1 cellular context compared by ENCODE assay signal in genomic region chr16:22436823-22437652, GRCh38.
TF ChIP-seq lines count a peak whose summit lies in the region.
"Not testable (repeated sequence)": the region's sequence is repeated elsewhere in the genome, so short reads cannot be mapped to it uniquely, and the experiment has no call there.

No MANE protein-coding gene starts in this region.

TF ChIP-seq in K562, 482 proteins besides CTCF, POLR2A, EP300 and RAD21 (continued from another document and continues in another):
- TF ChIP-seq CCNT2 (IDR thresholded peaks at IDR 0.05; ENCODE audit: borderline replicate concordance, extremely low read depth, insufficient read length, low read depth, low read length), result peak; percentile 49
- TF ChIP-seq L3MBTL2 (IDR thresholded peaks at IDR 0.05), result peak; percentile 73; the same call in 1 of the 2 replicates
- 0 out of 2 replicates have a peak, but pooled peaks have one; percentile 32 for TF ChIP-seq NCOA1 (IDR thresholded peaks at IDR 0.05; ENCODE audit: low read depth)
- peak in 1 of 2 experiments; percentile 81 for TF ChIP-seq MNT (conservative IDR thresholded peaks at IDR 0.05)
- peak; percentile 50; the same call in 1 of the 2 replicates for TF ChIP-seq SMAD4 (CRISPR knock-in tag; conservative IDR thresholded peaks at IDR 0.05)
- peak; percentile 52; the same call in 1 of the 2 replicates for TF ChIP-seq E2F1 (CRISPR knock-in tag; IDR thresholded peaks at IDR 0.05)
- peak; percentile 44; the same call in 1 of the 2 replicates for TF ChIP-seq SMARCA4 (IDR thresholded peaks at IDR 0.05)
- peak; percentile 63 to 97; a peak in 3 of 4 replicates for TF ChIP-seq UBTF (IDR thresholded peaks at IDR 0.05; ENCODE audit: borderline replicate concordance in 1 of 2, low read depth in 2 of 2, low read length in 2 of 2)
- peak; percentile 59; the same call in 1 of the 2 replicates for TF ChIP-seq ZNF740 (CRISPR knock-in tag; IDR thresholded peaks at IDR 0.05)
- not testable (repeated sequence) for TF ChIP-seq ZNF740 (tag; IDR thresholded peaks at IDR 0.05); ATF1 (CRISPR knock-in tag; IDR thresholded peaks at IDR 0.05); MYC (CRISPR knock-in tag; IDR thresholded peaks at IDR 0.05; ENCODE audit: borderline replicate concordance, low read depth); JUND (tag; IDR thresholded peaks at IDR 0.05; ENCODE audit: borderline replicate concordance, low read depth, low read length)
- TF ChIP-seq HDAC1 (IDR thresholded peaks at IDR 0.05), result peak in 1 of 2 experiments; percentile 12; a peak in 1 of 4 replicates
- peak; percentile 83 for TF ChIP-seq RBBP5 (IDR thresholded peaks at IDR 0.05; ENCODE audit: borderline replicate concordance, insufficient read depth, low read length, poor library complexity, severe bottlenecking)
- TF ChIP-seq PRDM10 (IDR thresholded peaks at IDR 0.05; ENCODE audit: partially characterized antibody), result peak; percentile 46
- TF ChIP-seq ARID4B (CRISPR knock-in tag; IDR thresholded peaks at IDR 0.05), result peak; percentile 74
- peak; percentile 49 for TF ChIP-seq ATF1 (tag; IDR thresholded peaks at IDR 0.05)
- peak; percentile 45; the same call in 1 of the 2 replicates for TF ChIP-seq MYC (IDR thresholded peaks at IDR 0.05; ENCODE audit: low read depth, low read length)
- TF ChIP-seq E2F3 (CRISPR knock-in tag; IDR thresholded peaks at IDR 0.05), result 0 out of 2 replicates have a peak, but pooled peaks have one; percentile 41
- peak; percentile 78; the same call in 1 of the 2 replicates for TF ChIP-seq PRMT5 (CRISPR knock-in tag; IDR thresholded peaks at IDR 0.05)
- peak; percentile 20; the same call in 1 of the 2 replicates for TF ChIP-seq USF2 (CRISPR knock-in tag; IDR thresholded peaks at IDR 0.05)
- TF ChIP-seq ARID1B (IDR thresholded peaks at IDR 0.05), result 0 out of 2 replicates have a peak, but pooled peaks have one; percentile 39
- 0 out of 2 replicates have a peak, but pooled peaks have one; percentile 3 for TF ChIP-seq JUND (IDR thresholded peaks at IDR 0.05; ENCODE audit: borderline replicate concordance, low read depth, low read length)
- TF ChIP-seq TAF1 (IDR thresholded peaks at IDR 0.05; ENCODE audit: control insufficient read depth, extremely low read depth, insufficient read depth, low read length, severe bottlenecking), result peak; percentile 74
- 0 out of 2 replicates have a peak, but pooled peaks have one; percentile 35 for TF ChIP-seq ATF7 (IDR thresholded peaks at IDR 0.05)
- 0 out of 2 replicates have a peak, but pooled peaks have one; percentile 16 for TF ChIP-seq GABPA (tag; conservative IDR thresholded peaks at IDR 0.05; ENCODE audit: low read depth)
- TF ChIP-seq CREM (IDR thresholded peaks at IDR 0.05; ENCODE audit: low read depth), result peak; percentile 46; the same call in 1 of the 2 replicates
